8 cellular contexts compared by ENCODE assay signal in the genomic region with DNA sequence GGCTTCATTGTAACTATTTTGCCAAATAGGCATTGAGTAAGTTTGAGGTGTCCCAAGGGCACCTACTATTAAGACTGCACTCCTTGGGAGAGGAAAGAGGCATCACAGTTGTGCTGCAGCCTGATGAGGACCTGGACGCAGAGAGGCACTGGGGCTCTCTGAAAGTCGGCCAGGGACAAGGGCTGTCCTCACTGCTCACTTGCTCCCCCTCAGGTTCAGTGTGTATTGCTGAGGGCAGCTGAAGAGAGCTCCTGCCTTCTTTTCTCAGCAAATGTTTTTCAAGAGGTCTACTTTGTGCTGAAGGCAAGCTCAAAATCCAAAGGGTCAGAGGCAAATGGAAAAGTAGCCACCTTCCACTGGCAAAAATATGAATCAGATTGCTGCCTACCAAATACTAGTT.
DNase-seq lines count a peak whose midpoint lies in the region; ATAC-seq, FAIRE-seq and TF ChIP-seq lines count a peak whose summit lies in the region.

No MANE protein-coding gene starts in this region.

- BruUV-seq in HCT116 (replicated peaks; lab: Mats Ljungman, UMichigan) (no TSS peak), endothelial cell of umbilical vein (replicated peaks; lab: Mats Ljungman, UMichigan) (no TSS peak)

- RAD21 ChIA-PET in HCT116 (lab: Charles Lee; ENCODE audit: low non-redundant PET in 1 of 2, low total read pairs in 2 of 2, uncharacterized antibody in 2 of 2, unreplicated experiment in 2 of 2) = no interaction called here

- TF ChIP-seq POLR2A in HCT116 (IDR thresholded peaks at IDR 0.05; ENCODE audit: borderline replicate concordance, extremely low read depth, insufficient read depth, insufficient read length) (no peak), endothelial cell of umbilical vein (IDR thresholded peaks at IDR 0.05; ENCODE audit: low read depth, low read length) (no peak)

- H3K9ac ChIP-seq in HCT116 (ENCODE audit: low read length) (no peak overlapping the region), endothelial cell of umbilical vein (replicated peaks; ENCODE audit: extremely low read depth, insufficient read depth, low read length) (no peak overlapping the region)

- dilution Hi-C loops in endothelial cell of umbilical vein (cut with MboI; ENCODE audit: extremely low pct_ligation_motif_present, low sequenced_read_pairs) = no loop called here

- ATAC-seq in HCT116 = peak; percentile 94

- no peak overlapping the region for H3K27ac Mint-ChIP-seq in activated CD4-positive, alpha-beta T cell treated with anti-CD3 and anti-CD28 coated beads, Interleukin-2, amount 10 ng/mL, durations not matched to agents 24 days and 14 days

- peak; percentile 28 for FAIRE-seq in endothelial cell of umbilical vein (lab: Jason Lieb, UNC)

- H3K27ac ChIP-seq in HCT116 (ENCODE audit: low read depth, low read length) = no peak overlapping the region
- H3K27ac ChIP-seq in endothelial cell of umbilical vein (ENCODE audit: insufficient read depth, low read depth, low read length) = no peak overlapping the region

- H4K20me1 ChIP-seq in HCT116 (ENCODE audit: insufficient read depth) = no peaks in the 10 kb centered on the region; the same call in 1 of the 2 replicates
- H4K20me1 ChIP-seq in endothelial cell of umbilical vein (replicated peaks; ENCODE audit: control insufficient read depth, extremely low read depth, insufficient read depth, low read length) = no peaks in the 10 kb centered on the region

- H3K9me1 ChIP-seq in endothelial cell of umbilical vein (replicated peaks; ENCODE audit: control insufficient read depth, extremely low read depth, insufficient read depth, low read length) = no peaks in the 10 kb centered on the region

- no peaks in the 10 kb centered on the region for H3K27me3 ChIP-seq in HCT116 (ENCODE audit: insufficient read depth, low read length)
- H3K27me3 ChIP-seq in endothelial cell of umbilical vein (ENCODE audit: control insufficient read depth in 2 of 2, insufficient read depth in 2 of 2, low read length in 2 of 2) = no peaks in the 10 kb centered on the region

- TF ChIP-seq RAD21 in HCT116 (IDR thresholded peaks at IDR 0.05; ENCODE audit: low read depth) = no peak

- no peaks in the 10 kb centered on the region for H3K9me3 Mint-ChIP-seq in activated CD4-positive, alpha-beta T cell treated with anti-CD3 and anti-CD28 coated beads, Interleukin-2, amount 10 ng/mL, durations not matched to agents 24 days and 14 days

- POLR2A ChIA-PET in HCT116 (lab: Charles Lee) = no interaction called here
- POLR2A ChIA-PET in endothelial cell of umbilical vein (lab: Charles Lee) = interaction anchor here (0.5 kb wide), 1 partner anchor 304 kb away, joined by 3 read pairs; no protein-coding TSS in a partner anchor

- intact Hi-C loops in HCT116 (cut with micrococcal nuclease) = no loop called here
- intact Hi-C loops in endothelial cell of umbilical vein (cut with micrococcal nuclease) = loop anchor here (5.0 kb wide), 1 partner anchor 326 kb away; no protein-coding TSS in a partner anchor
- intact Hi-C loops in activated CD4-positive, alpha-beta T cell treated with anti-CD3 and anti-CD28 coated beads, Interleukin-2, amount 10 ng/mL, durations not matched to agents 24 days and 14 days (cut with micrococcal nuclease) = no loop called here

- peaks cover 1% of the 10 kb centered on the region for H3K27me3 Mint-ChIP-seq in activated CD4-positive, alpha-beta T cell treated with anti-CD3 and anti-CD28 coated beads, Interleukin-2, amount 10 ng/mL, durations not matched to agents 24 days and 14 days

- H3K79me2 ChIP-seq in HCT116 (ENCODE audit: insufficient read depth, low read length) (no peaks in the 10 kb centered on the region), endothelial cell of umbilical vein (ENCODE audit: control insufficient read depth, insufficient read depth, low read length) (no peaks in the 10 kb centered on the region)

- H3K9me2 ChIP-seq in HCT116 (ENCODE audit: insufficient read depth) = no peaks in the 10 kb centered on the region

- no peaks in the 10 kb centered on the region for H3K4me1 Mint-ChIP-seq in activated CD4-positive, alpha-beta T cell treated with anti-CD3 and anti-CD28 coated beads, Interleukin-2, amount 10 ng/mL, durations not matched to agents 24 days and 14 days

- DNase-seq in NCI-H526 (lab: John Stamatoyannopoulos, UW) = peak; percentile 9 to 60
- DNase-seq in NCI-H526 treated with DMSO at 0.1 percent for 48 hours (lab: John Stamatoyannopoulos, UW) = no peak
- DNase-seq in HCT116 (ENCODE audit: low read depth, low spot score) = peak; percentile 3
- peak; percentile 13 for DNase-seq in NCI-H345 treated with DMSO at 0.1 percent for 48 hours (lab: John Stamatoyannopoulos, UW; ENCODE audit: unreplicated experiment)
- DNase-seq in endothelial cell of umbilical vein (ENCODE audit: low read depth, low spot score) = peak; percentile 32
- DNase-seq in retinal pigment epithelial cell (ENCODE audit: low read depth) = no peak
- no peak for DNase-seq in stimulated activated CD4-positive, alpha-beta T cell treated with anti-CD3 and anti-CD28 coated beads, Interleukin-4, amount 100 ng/mL, for 1 hour
- no peak for DNase-seq in activated CD4-positive, alpha-beta T cell treated with anti-CD3 and anti-CD28 coated beads, Interleukin-2, amount 10 ng/mL, durations not matched to agents 24 days and 14 days

- H3K36me3 Mint-ChIP-seq in activated CD4-positive, alpha-beta T cell treated with anti-CD3 and anti-CD28 coated beads, Interleukin-2, amount 10 ng/mL, durations not matched to agents 24 days and 14 days (ENCODE audit: low read depth) = no peaks in the 10 kb centered on the region

- no peaks in the 10 kb centered on the region for H3K9me3 ChIP-seq in HCT116 (ENCODE audit: control insufficient read depth in 1 of 2, insufficient read depth in 1 of 2, low read depth in 1 of 2, low read length in 2 of 2)
- no peaks in the 10 kb centered on the region for H3K9me3 ChIP-seq in endothelial cell of umbilical vein (replicated peaks; ENCODE audit: control insufficient read depth, insufficient read depth, low read length)

- H2AFZ ChIP-seq in HCT116 (ENCODE audit: low read depth, low read length, poor library complexity, severe bottlenecking) (no peak overlapping the region), endothelial cell of umbilical vein (ENCODE audit: low read depth, low read length) (no peak overlapping the region)

- no peak overlapping the region for H3K4me3 ChIP-seq in HCT116 (replicated peaks in 1 of 2; ENCODE audit: low read depth in 1 of 2, low read length in 2 of 2)
- H3K4me3 ChIP-seq in endothelial cell of umbilical vein (replicated peaks in 1 of 3; ENCODE audit: insufficient read depth in 1 of 3, low read depth in 1 of 3, low read length in 3 of 3) = no peak overlapping the region
- H3K4me3 ChIP-seq in retinal pigment epithelial cell (ENCODE audit: low read length) = no peak overlapping the region

- CTCF ChIA-PET in HCT116 (lab: Charles Lee) (no interaction called here), endothelial cell of umbilical vein (lab: Charles Lee) (interaction anchor here (0.7 to 1.4 kb wide), 4 partner anchors 8 to 96 kb away, joined by 3 to 4 read pairs (median 3); no protein-coding TSS in a partner anchor)

- no peak overlapping the region for H3K4me3 Mint-ChIP-seq in activated CD4-positive, alpha-beta T cell treated with anti-CD3 and anti-CD28 coated beads, Interleukin-2, amount 10 ng/mL, durations not matched to agents 24 days and 14 days

- no peaks in the 10 kb centered on the region for H3K4me1 ChIP-seq in HCT116 (ENCODE audit: control insufficient read depth in 1 of 2, insufficient read depth in 2 of 2, low read length in 2 of 2)
- no peaks in the 10 kb centered on the region for H3K4me1 ChIP-seq in endothelial cell of umbilical vein (ENCODE audit: control insufficient read depth, extremely low read depth, insufficient read depth, low read length)

- TF ChIP-seq CTCF in HCT116 (IDR thresholded peaks at IDR 0.05 in 2 of 3, conservative IDR thresholded peaks at IDR 0.05 in 1 of 3; ENCODE audit: borderline replicate concordance in 1 of 3, insufficient read depth in 1 of 3, low read depth in 2 of 3, low read length in 2 of 3) = peak in 2 of 3 experiments; percentile 39 to 54; a peak in 4 of 6 replicates
- TF ChIP-seq CTCF in endothelial cell of umbilical vein (IDR thresholded peaks at IDR 0.05; ENCODE audit: extremely low read depth in 1 of 2, insufficient read depth in 1 of 2, low read depth in 1 of 2, low read length in 2 of 2) = peak; percentile 19 to 62
- peak; percentile 77 for TF ChIP-seq CTCF in retinal pigment epithelial cell (conservative IDR thresholded peaks at IDR 0.05; ENCODE audit: low read depth, low read length)

- H3K4me2 ChIP-seq in HCT116 (ENCODE audit: low read length) = no peak overlapping the region
- H3K4me2 ChIP-seq in endothelial cell of umbilical vein (ENCODE audit: insufficient read depth, low read length) = no peak overlapping the region

- no peaks in the 10 kb centered on the region for H3K36me3 ChIP-seq in HCT116 (ENCODE audit: control insufficient read depth in 1 of 2, insufficient read depth in 2 of 2, low read length in 2 of 2)
- H3K36me3 ChIP-seq in endothelial cell of umbilical vein (ENCODE audit: control insufficient read depth in 2 of 2, extremely low read depth in 1 of 2, insufficient read depth in 2 of 2, low read length in 2 of 2) = no peaks in the 10 kb centered on the region

TF ChIP-seq in HCT116, 20 proteins besides CTCF, POLR2A, EP300 and RAD21 (continues in another document):
- TF ChIP-seq SIN3A (IDR thresholded peaks at IDR 0.05; ENCODE audit: low read depth) (no peak), EZH2phosphoT487 (IDR thresholded peaks at IDR 0.05; ENCODE audit: borderline replicate concordance) (no peak), JUND (IDR thresholded peaks at IDR 0.05) (no peak), POLR2AphosphoS5 (IDR thresholded peaks at IDR 0.05; ENCODE audit: low read depth, low read length) (no peak), TCF7L2 (IDR thresholded peaks at IDR 0.05; ENCODE audit: borderline replicate concordance, extremely low read depth, insufficient read depth, insufficient read length) (no peak), ATF3 (IDR thresholded peaks at IDR 0.05) (no peak)

TF ChIP-seq in endothelial cell of umbilical vein, 7 proteins besides CTCF, POLR2A, EP300 and RAD21:
- no peak for TF ChIP-seq MYC (IDR thresholded peaks at IDR 0.05; ENCODE audit: low read depth, low read length)
- no peak for TF ChIP-seq EZH2 (IDR thresholded peaks at IDR 0.05; ENCODE audit: borderline replicate concordance, low read depth, low read length, severe bottlenecking)

Comparison
In these comparisons a context has a peak if more than half of its experiments do, and no peak if none do; other contexts are left out.
1. DNase-seq: peak in NCI-H526 (2 of 2), HCT116 (single experiment), NCI-H345 treated with DMSO at 0.1 percent for 48 hours (single experiment) and endothelial cell of umbilical vein (single experiment); none in NCI-H526 treated with DMSO at 0.1 percent for 48 hours (single experiment), retinal pigment epithelial cell (single experiment), stimulated activated CD4-positive, alpha-beta T cell treated with anti-CD3 and anti-CD28 coated beads, Interleukin-4, amount 100 ng/mL, for 1 hour (single experiment) and activated CD4-positive, alpha-beta T cell treated with anti-CD3 and anti-CD28 coated beads, Interleukin-2, amount 10 ng/mL, durations not matched to agents 24 days and 14 days (single experiment).
2. Peak in every context shown above with its lines, with median percentiles within 50 percentile points of each other: CTCF ChIP-seq.